ENCODE assay signal across 9 cellular contexts in genomic region chr2:122737429-122738077, GRCh38.
DNase-seq lines count a peak whose midpoint lies in the region; ATAC-seq and TF ChIP-seq lines count a peak whose summit lies in the region.
"Had no signal": no experiment of that assay in that cellular context is flagged by ENCODE, and none has a peak within 500 bp of the region (broad histone marks: within the 10 kb centered on the region; RNA-seq: fewer than 3 reads in every experiment).

No MANE protein-coding gene starts in this region.

- H4K20me1 ChIP-seq in smooth muscle cell (ENCODE audit: low read depth) = no peaks in the 10 kb centered on the region

- H3K4me3 ChIP-seq in skeletal muscle cell (ENCODE audit: low read depth, low read length) (no peak overlapping the region), smooth muscle cell (no peak overlapping the region)
- H3K4me3 ChIP-seq: SJCRH30 had no signal

- H2AFZ ChIP-seq in smooth muscle cell (ENCODE audit: low read depth) = no peak overlapping the region

- in situ Hi-C loops in ACHN (cut with HindIII; ENCODE audit: low pct_ligation_motif_present, low pct_unique_long_range_greater_than_20kb, low sequenced_read_pairs) = no loop called here

- no peaks in the 10 kb centered on the region for H3K9me3 ChIP-seq in smooth muscle cell (replicated peaks; ENCODE audit: low read depth)
- H3K9me3 ChIP-seq: SJCRH30 had no signal

- no peak overlapping the region for H3K9ac ChIP-seq in smooth muscle cell (ENCODE audit: low read depth)

- peaks cover 6% of the 10 kb centered on the region for H3K4me1 ChIP-seq in smooth muscle cell (ENCODE audit: low read depth)
- H3K4me1 ChIP-seq: SJCRH30 had no signal

- H3K27ac ChIP-seq in smooth muscle cell (ENCODE audit: low read depth) = no peak overlapping the region
- H3K27ac ChIP-seq: SJCRH30 had no signal

- no peaks in the 10 kb centered on the region for H3F3A ChIP-seq in smooth muscle cell (ENCODE audit: low read depth)

- DNase-seq in NOMO-1 (lab: John Stamatoyannopoulos, UW; ENCODE audit: unreplicated experiment in 2 of 2) (peak; percentile 58 to 85), skeletal muscle cell (ENCODE audit: low read depth) (peak; percentile 15), smooth muscle cell (lab: John Stamatoyannopoulos, UW; ENCODE audit: unreplicated experiment) (no peak), ACHN (no peak)
- DNase-seq in activated naive CD4-positive, alpha-beta T cell treated with Interleukin-2 at 50 U/mL for 16 hours = no peak
- DNase-seq: activated gamma-delta T cell, SJCRH30 had no signal

- H3K27me3 ChIP-seq in smooth muscle cell (ENCODE audit: low read depth) = no peaks in the 10 kb centered on the region
- H3K27me3 ChIP-seq: SJCRH30 had no signal

- ATAC-seq in GM19351 (IDR thresholded peaks at IDR 0.05; ENCODE audit: unreplicated experiment) (peak; percentile 57), HG02885 (IDR thresholded peaks at IDR 0.05; ENCODE audit: poor library complexity, unreplicated experiment) (peak; percentile 60)

- no peaks in the 10 kb centered on the region for H3K79me2 ChIP-seq in smooth muscle cell (ENCODE audit: low read depth)

- no peak for TF ChIP-seq CTCF in smooth muscle cell (IDR thresholded peaks at IDR 0.05; ENCODE audit: borderline replicate concordance, insufficient read depth, poor library complexity, severe bottlenecking)

- H3K4me2 ChIP-seq in smooth muscle cell = no peak overlapping the region

- H3K36me3 ChIP-seq in smooth muscle cell (ENCODE audit: low read depth) = no peaks in the 10 kb centered on the region
- H3K36me3 ChIP-seq: SJCRH30 had no signal

- WGBS in smooth muscle cell (ENCODE audit: low lambda C conversion rate) = 98% methylated on average over 7 of the region's 7 CpGs

Comparison
In these comparisons a context has a peak if more than half of its experiments do, and no peak if none do; other contexts are left out.
1. DNase-seq: peak in NOMO-1 (2 of 2) and skeletal muscle cell (single experiment); none in smooth muscle cell (single experiment), activated naive CD4-positive, alpha-beta T cell treated with Interleukin-2 at 50 U/mL for 16 hours (single experiment) and ACHN (single experiment).